ENCODE assay signal across 1 cellular context in genomic region chr16:187330-187729, GRCh38.
TF ChIP-seq lines count a peak whose summit lies in the region.

No MANE protein-coding gene starts in this region.

TF ChIP-seq in K562, 482 proteins besides CTCF, POLR2A, EP300 and RAD21:
- TF ChIP-seq POLR2AphosphoS5 (IDR thresholded peaks at IDR 0.05; ENCODE audit: control insufficient read depth, insufficient read depth, low read depth, low read length) (0 out of 2 replicates have a peak, but pooled peaks have one; percentile 20), POLR2G (IDR thresholded peaks at IDR 0.05; ENCODE audit: low read depth, low read length) (peak; percentile 56; the same call in 1 of the 2 replicates), ZNF175 (CRISPR knock-in tag; IDR thresholded peaks at IDR 0.05; ENCODE audit: low read depth) (no peak), ELK3 (CRISPR knock-in tag; IDR thresholded peaks at IDR 0.05) (no peak), SMAD4 (CRISPR knock-in tag; conservative IDR thresholded peaks at IDR 0.05) (no peak), ZNF143 (CRISPR knock-in tag; IDR thresholded peaks at IDR 0.05) (no peak)
